In genomic region chr2:112692914-112693313, GRCh38 we compare ENCODE assay signal across 8 cellular contexts. TPM values are rescaled to one million over a fixed set of nuclear protein-coding genes. Genes with fewer than 3 reads are reported as not detected.
DNase-seq lines count a peak whose midpoint lies in the region; ATAC-seq and TF ChIP-seq lines count a peak whose summit lies in the region.

No MANE protein-coding gene starts in this region.

- DNase-seq in RWPE1 (ENCODE audit: low spot score): no peak
- DNase-seq in stimulated activated CD4-positive, alpha-beta T cell treated with anti-CD3 and anti-CD28 coated beads, Interleukin-15, amount 100 ng/mL, for 48 hours (ENCODE audit: low read depth in 2 of 2): peak; percentile 30 to 41
- DNase-seq in NCI-H2196 treated with DMSO at 0.1 percent for 48 hours (lab: John Stamatoyannopoulos, UW; ENCODE audit: unreplicated experiment): no peak
- no peak for DNase-seq in progenitor cell of endocrine pancreas (ENCODE audit: low spot score, unreplicated experiment)
- no peak for DNase-seq in substantia nigra (lab: John Stamatoyannopoulos, UW)
- DNase-seq in NCI-H2107 treated with DMSO at 0.1 percent for 48 hours (lab: John Stamatoyannopoulos, UW; ENCODE audit: unreplicated experiment): no peak

- POLR2A ChIA-PET in RWPE1 (lab: Yijun Ruan, JAX; ENCODE audit: low non-redundant PET): interaction anchor here (0.7 kb wide), 2 partner anchors 37 to 49 kb away, joined by 3 to 6 read pairs; no protein-coding TSS in a partner anchor

- H3K4me3 Mint-ChIP-seq in progenitor cell of endocrine pancreas (ENCODE audit: low read depth): no peak overlapping the region

- peaks cover 2% of the 10 kb centered on the region for H3K4me1 Mint-ChIP-seq in progenitor cell of endocrine pancreas (ENCODE audit: low read depth)

- TF ChIP-seq CTCF in RWPE1 (conservative IDR thresholded peaks at IDR 0.05; ENCODE audit: low read depth) (no peak), progenitor cell of endocrine pancreas (IDR thresholded peaks at IDR 0.05; ENCODE audit: unreplicated experiment) (no peak)

- CTCF ChIA-PET in RWPE1 (lab: Yijun Ruan, JAX): interaction anchor here (0.5 to 1.5 kb wide), 5 partner anchors 22 to 92 kb away, joined by 3 to 5 read pairs (median 3); no protein-coding TSS in a partner anchor

- peak; percentile 10 for ATAC-seq in GM18511 (IDR thresholded peaks at IDR 0.05; ENCODE audit: unreplicated experiment)

- H3K27ac ChIP-seq in RWPE1 (peak overlapping the region; percentile 85), cingulate gyrus (ENCODE audit: low read depth, low read length) (peak overlapping the region; percentile 19), substantia nigra (ENCODE audit: low read depth, low read length, poor library complexity, severe bottlenecking) (no peak overlapping the region)

- H3K27me3 Mint-ChIP-seq in progenitor cell of endocrine pancreas: peaks cover 3% of the 10 kb centered on the region

- no peak overlapping the region for H3K27ac Mint-ChIP-seq in progenitor cell of endocrine pancreas

- H3K36me3 Mint-ChIP-seq in progenitor cell of endocrine pancreas (ENCODE audit: insufficient read depth): no peaks in the 10 kb centered on the region

- H3K9me3 Mint-ChIP-seq in progenitor cell of endocrine pancreas (ENCODE audit: low read depth): no peaks in the 10 kb centered on the region

RNA-seq across cellular contexts. Expression of gene NT5DC4, which starts 27.9 kb away (rescaled TPM):
- total RNA-seq in progenitor cell of endocrine pancreas: not detected in 2 replicates

RNA-seq across cellular contexts. Expression of gene SLC20A1, which starts 47.2 kb away (rescaled TPM):
- 56.0 and 62.0 TPM in 2 replicates for total RNA-seq in progenitor cell of endocrine pancreas

Comparison
In these comparisons a context has a peak if more than half of its experiments do, and no peak if none do; other contexts are left out.
1. DNase-seq: peak in stimulated activated CD4-positive, alpha-beta T cell treated with anti-CD3 and anti-CD28 coated beads, Interleukin-15, amount 100 ng/mL, for 48 hours (2 of 2); none in RWPE1 (single experiment), NCI-H2196 treated with DMSO at 0.1 percent for 48 hours (single experiment), progenitor cell of endocrine pancreas (single experiment), substantia nigra (0 of 49) and NCI-H2107 treated with DMSO at 0.1 percent for 48 hours (single experiment).